16 cellular contexts compared by ENCODE assay signal in the genomic region with DNA sequence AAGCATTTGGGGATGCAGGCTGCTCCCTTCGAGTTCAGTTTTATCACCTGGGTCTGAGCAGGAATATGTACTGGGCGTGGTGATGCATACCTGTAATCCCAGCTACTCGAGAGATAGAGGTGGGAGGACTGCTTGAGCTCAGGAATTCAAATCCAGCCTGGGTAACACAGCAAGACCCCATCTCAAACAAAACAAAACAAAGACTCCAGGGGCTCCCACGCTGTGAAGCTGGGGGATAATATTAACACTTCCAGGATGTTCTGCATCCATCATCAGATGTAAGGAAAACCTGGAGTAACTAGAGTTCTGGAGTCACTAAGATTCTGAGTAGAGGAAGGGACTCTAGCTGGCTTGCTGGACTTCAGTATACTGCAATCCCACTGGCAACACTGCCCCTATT. TPM values are rescaled to one million over a fixed set of nuclear protein-coding genes. Genes with fewer than 3 reads are reported as not detected.
DNase-seq lines count a peak whose midpoint lies in the region; FAIRE-seq and TF ChIP-seq lines count a peak whose summit lies in the region.
"Had no signal": no experiment of that assay in that cellular context is flagged by ENCODE, and none has a peak within 500 bp of the region (broad histone marks: within the 10 kb centered on the region; RNA-seq: fewer than 3 reads in every experiment).

No MANE protein-coding gene starts in this region.

- no peaks in the 10 kb centered on the region for H3K36me3 Mint-ChIP-seq in Calu3 (ENCODE audit: insufficient read depth, unreplicated experiment)
- H3K36me3 Mint-ChIP-seq: CD8-positive, alpha-beta memory T cell had no signal

- H3K36me3 ChIP-seq in HUES48 (ENCODE audit: control insufficient read depth, insufficient read depth, low read length) (no peaks in the 10 kb centered on the region), H1 (ENCODE audit: control insufficient read depth in 2 of 4, insufficient read depth in 4 of 4, low read length in 3 of 4) (0 out of 8 replicates have a peak, but pooled peaks cover 0 to 3% (median 0%) of the 10 kb centered on the region in 4 experiments), stomach smooth muscle (ENCODE audit: control insufficient read depth in 2 of 2, insufficient read depth in 2 of 2, low read length in 2 of 2) (no peaks in the 10 kb centered on the region)
- H3K36me3 ChIP-seq: BLaER1 treated with 17β-estradiol and CSF1 and Interleukin-3, amounts not matched to agents 10 nM and 100 nM; MG63 had no signal

- no peak overlapping the region for H3K9ac ChIP-seq in HUES48 (ENCODE audit: low read depth, low read length)
- H3K9ac ChIP-seq in H1 (replicated peaks in 1 of 4; ENCODE audit: extremely low read depth in 1 of 4, low read depth in 3 of 4, low read length in 3 of 4): no peak overlapping the region
- H3K9ac ChIP-seq in stomach smooth muscle (ENCODE audit: low read length in 2 of 2): no peak overlapping the region
- H3K9ac ChIP-seq: BLaER1 treated with 17β-estradiol and CSF1 and Interleukin-3, amounts not matched to agents 10 nM and 100 nM had no signal

- H3K4me1 ChIP-seq in HUES48 (ENCODE audit: control insufficient read depth, insufficient read depth, low read length) (peaks cover 23% of the 10 kb centered on the region), H1 (replicated peaks in 1 of 4; ENCODE audit: control insufficient read depth in 3 of 4, insufficient read depth in 4 of 4, low read length in 3 of 4) (peaks cover 2 to 9% (median 4%) of the 10 kb centered on the region in 4 experiments; a peak in 6 of 7 replicates), stomach smooth muscle (ENCODE audit: control insufficient read depth, insufficient read depth, low read length) (peaks cover 15% of the 10 kb centered on the region)
- H3K4me1 ChIP-seq: A549 had no signal

- intact Hi-C loops in Calu3 (cut with micrococcal nuclease; ENCODE audit: unreplicated experiment) (no loop called here), lower leg skin (cut with DNase I; ENCODE audit: low total_unique reads) (no loop called here)

- no peaks in the 10 kb centered on the region for H3K23me2 ChIP-seq in H1 (ENCODE audit: low read depth, low read length)

- DNase-seq in H1 (ENCODE audit: low read depth in 1 of 2, low spot score in 2 of 2): no peak
- DNase-seq in islet precursor cell: peak; percentile 45
- no peak for DNase-seq in RWPE1 (ENCODE audit: low spot score)
- DNase-seq in Calu3: no peak
- DNase-seq in lower leg skin (ENCODE audit: low spot score in 2 of 2): no peak
- DNase-seq: IMR-90, Karpas-422, MG63, NCI-H146, NCI-H524 had no signal

- no peak overlapping the region for H3K56ac ChIP-seq in H1 (replicated peaks; ENCODE audit: insufficient read length, low read depth, low read length)

- no peaks in the 10 kb centered on the region for H3K79me1 ChIP-seq in H1 (ENCODE audit: low read depth, low read length)

- FAIRE-seq in H1 (lab: Jason Lieb, UNC): peak; percentile 80
- FAIRE-seq: A549, G401.6 had no signal

- H3K14ac ChIP-seq in H1 (ENCODE audit: insufficient read length): no peak overlapping the region

- no peak for TF ChIP-seq CTCF in H1 (IDR thresholded peaks at IDR 0.05; ENCODE audit: control extremely low read depth in 1 of 3, insufficient read depth in 1 of 3, low read depth in 1 of 3, low read length in 3 of 3)
- no peak for TF ChIP-seq CTCF in RWPE1 (conservative IDR thresholded peaks at IDR 0.05; ENCODE audit: low read depth)
- TF ChIP-seq CTCF in Calu3 (IDR thresholded peaks at IDR 0.05; ENCODE audit: unreplicated experiment): no peak
- no peak for TF ChIP-seq CTCF in lower leg skin (IDR thresholded peaks at IDR 0.05)

- peaks cover 6% of the 10 kb centered on the region for H3K9me3 Mint-ChIP-seq in Calu3 (ENCODE audit: low read depth, unreplicated experiment)

- no peak for TF ChIP-seq EP300 in H1 (IDR thresholded peaks at IDR 0.05; ENCODE audit: borderline replicate concordance in 1 of 2, low read depth in 2 of 2, low read length in 2 of 2)

- H2AFZ ChIP-seq in H1 (ENCODE audit: low read length): no peak overlapping the region

- H3K23ac ChIP-seq in H1 (ENCODE audit: insufficient read length): no peak overlapping the region

- H3K27ac Mint-ChIP-seq in Calu3 (ENCODE audit: unreplicated experiment): no peak overlapping the region

- no TSS peak for BruUV-seq in Calu3 (replicated peaks; lab: Mats Ljungman, UMichigan)

- H3K27me3 ChIP-seq in HUES48 (ENCODE audit: control insufficient read depth, insufficient read depth, low read length) (no peaks in the 10 kb centered on the region), H1 (replicated peaks in 1 of 4; ENCODE audit: control insufficient read depth in 3 of 4, extremely low read depth in 1 of 4, insufficient read depth in 3 of 4, low read length in 3 of 4) (no peaks in the 10 kb centered on the region), stomach smooth muscle (ENCODE audit: control insufficient read depth in 1 of 2, insufficient read depth in 2 of 2, low read length in 2 of 2) (no peaks in the 10 kb centered on the region)
- H3K27me3 ChIP-seq: BLaER1 treated with 17β-estradiol and CSF1 and Interleukin-3, amounts not matched to agents 10 nM and 100 nM; MG63 had no signal

- H2BK120ac ChIP-seq in H1 (replicated peaks; ENCODE audit: low read depth, low read length): no peak overlapping the region

- H4K8ac ChIP-seq in H1 (ENCODE audit: extremely low read depth, insufficient read depth, low read length): peak overlapping the region; percentile 63; the same call in 1 of the 2 replicates

- H2BK15ac ChIP-seq in H1 (ENCODE audit: low read length): no peak overlapping the region

- no peak overlapping the region for H3K4ac ChIP-seq in H1 (replicated peaks; ENCODE audit: insufficient read length, low read depth, low read length)

- no peaks in the 10 kb centered on the region for H3K79me2 ChIP-seq in H1 (ENCODE audit: control insufficient read depth in 1 of 2, insufficient read depth in 2 of 2, low read length in 2 of 2)

- H3K4me3 ChIP-seq in HUES48 (ENCODE audit: low read depth, low read length) (no peak overlapping the region), H1 (ENCODE audit: extremely low read depth in 1 of 4, insufficient read depth in 2 of 4, low read depth in 3 of 4, low read length in 4 of 4) (peak overlapping the region in 2 of 4 experiments; percentile 10 to 16; a peak in 4 of 8 replicates), stomach smooth muscle (ENCODE audit: low read length in 2 of 2) (peak overlapping the region; percentile 7 to 47), lower leg skin (ENCODE audit: low read depth, poor library complexity, severe bottlenecking) (no peak overlapping the region)
- H3K4me3 ChIP-seq: A549; BLaER1 treated with 17β-estradiol and CSF1 and Interleukin-3, amounts not matched to agents 10 nM and 100 nM; MG63 had no signal

- H2BK12ac ChIP-seq in H1 (ENCODE audit: low read depth, low read length): no peak overlapping the region

- TF ChIP-seq POLR2A in H1 (IDR thresholded peaks at IDR 0.05; ENCODE audit: control extremely low read depth in 1 of 2, low read depth in 2 of 2, low read length in 2 of 2): no peak
- TF ChIP-seq POLR2A in lower leg skin (IDR thresholded peaks at IDR 0.05): no peak

- H2BK5ac ChIP-seq in H1 (ENCODE audit: low read depth, low read length): no peak overlapping the region

- TF ChIP-seq RAD21 in H1 (IDR thresholded peaks at IDR 0.05 in 1 of 2, conservative IDR thresholded peaks at IDR 0.05 in 1 of 2; ENCODE audit: low read depth in 2 of 2, low read length in 2 of 2): no peak

- no peak overlapping the region for H4K5ac ChIP-seq in H1 (ENCODE audit: insufficient read length, low read depth, low read length)

- POLR2A ChIA-PET in H1 (lab: Charles Lee; ENCODE audit: partially characterized antibody): interaction anchor here (0.8 kb wide), 1 partner anchor 106 kb away, joined by 3 read pairs; no protein-coding TSS in a partner anchor
- POLR2A ChIA-PET in RWPE1 (lab: Yijun Ruan, JAX; ENCODE audit: low non-redundant PET): no interaction called here

- peak overlapping the region; percentile 84 for H3K27ac ChIP-seq in HUES48 (ENCODE audit: low read depth, low read length)
- peak overlapping the region; percentile 67; the same call in 1 of the 2 replicates for H3K27ac ChIP-seq in H1 (ENCODE audit: low read depth, low read length)
- H3K27ac ChIP-seq in stomach smooth muscle (ENCODE audit: low read length): peak overlapping the region; percentile 49
- H3K27ac ChIP-seq in RWPE1: no peak overlapping the region
- H3K27ac ChIP-seq: A549 had no signal

- peaks cover 56% of the 10 kb centered on the region for H3K27me3 Mint-ChIP-seq in Calu3 (ENCODE audit: unreplicated experiment)

- H3K4me2 ChIP-seq in H1 (ENCODE audit: insufficient read depth in 1 of 2, low read depth in 2 of 2, low read length in 2 of 2): peak overlapping the region in 1 of 2 experiments; percentile 26; a peak in 2 of 4 replicates
- H3K4me2 ChIP-seq: A549; BLaER1 treated with 17β-estradiol and CSF1 and Interleukin-3, amounts not matched to agents 10 nM and 100 nM had no signal

- H3K9me3 ChIP-seq in HUES48 (ENCODE audit: control insufficient read depth, insufficient read depth, low read length) (peaks cover 10% of the 10 kb centered on the region), H1 (ENCODE audit: insufficient read depth in 2 of 2, low read depth in 1 of 2, low read length in 1 of 2) (peaks cover 6 to 13% of the 10 kb centered on the region in 2 experiments; a peak in 3 of 4 replicates), stomach smooth muscle (ENCODE audit: control insufficient read depth in 2 of 2, low read length in 2 of 2) (peaks cover 0 to 4% of the 10 kb centered on the region in 2 donors)
- H3K9me3 ChIP-seq: A549, MG63 had no signal

- 56% methylated on average over 4 of the region's 4 CpGs; no CpG with 5 or more reads in 1 of the 2 experiments for WGBS in H1 (ENCODE audit: extremely low coverage in 1 of 2, insufficient coverage in 1 of 2, insufficient read length in 1 of 2, insufficient replicate concordance in 2 of 2, low coverage in 1 of 2, low lambda C conversion rate in 2 of 2, missing lambda C conversion rate in 1 of 2), 2 experiments
- WGBS in lower leg skin, 2 donors: 49 to 63% methylated on average over 4 of the region's 4 CpGs

- H3K18ac ChIP-seq in H1 (ENCODE audit: extremely low read depth, low read length): no peak overlapping the region

- H2AK5ac ChIP-seq in H1 (ENCODE audit: low read depth, low read length): no peak overlapping the region

- H3K4me1 Mint-ChIP-seq in Calu3 (ENCODE audit: low read depth, unreplicated experiment): no peaks in the 10 kb centered on the region

- no peaks in the 10 kb centered on the region for H4K20me1 ChIP-seq in H1 (replicated peaks in 1 of 2; ENCODE audit: control insufficient read depth in 1 of 2, insufficient read depth in 2 of 2, low read length in 2 of 2)
- H4K20me1 ChIP-seq: BLaER1 treated with 17β-estradiol and CSF1 and Interleukin-3, amounts not matched to agents 10 nM and 100 nM had no signal

- H3K4me3 Mint-ChIP-seq in Calu3 (ENCODE audit: low read depth, unreplicated experiment): no peak overlapping the region
- H3K4me3 Mint-ChIP-seq: CD8-positive, alpha-beta memory T cell had no signal

- CTCF ChIA-PET in H1 (lab: Charles Lee; ENCODE audit: partially characterized antibody): interaction anchor here (0.7 to 1.7 kb wide), 7 partner anchors 9 to 178 kb away, joined by 3 to 4 read pairs (median 3); no protein-coding TSS in a partner anchor
- CTCF ChIA-PET in RWPE1 (lab: Yijun Ruan, JAX): no interaction called here
- CTCF ChIA-PET in Calu3 (lab: Charles Lee): no interaction called here

- no peak overlapping the region for H4K91ac ChIP-seq in H1 (replicated peaks; ENCODE audit: insufficient read length, low read length)

- no peak overlapping the region for H2BK20ac ChIP-seq in H1 (ENCODE audit: low read length)

RNA-seq across cellular contexts. Expression of gene LYZL4, which starts 40.6 kb away (rescaled TPM):
- not detected in 2 replicates for total RNA-seq in H1 (2021; fragmentation: NEBNext Ultra II Directional; extraction: Animal tissue kit (Norgen Biotek cat#: 25700))
- polyA plus RNA-seq in H1 (2011; rRNA removed): not detected in 2 replicates
- not detected for polyA plus RNA-seq in H1 (2011; cell fraction: cytosol; rRNA removed)
- not detected for polyA plus RNA-seq in H1 (2011; cell fraction: nucleus; rRNA removed)
- polyA plus RNA-seq in H1 (2012, experiment 1 of 2): not detected in 4 replicates
- polyA plus RNA-seq in H1 (2012, experiment 2 of 2): not detected
- not detected for polyA plus RNA-seq in H1 (2013, experiment 1 of 2)
- polyA plus RNA-seq in H1 (2013, experiment 2 of 2): not detected
- polyA minus RNA-seq in H1 (2011; rRNA and poly(A)+ RNA removed): not detected in 2 replicates
- polyA minus RNA-seq in H1 (2011; cell fraction: cytosol; rRNA and poly(A)+ RNA removed): not detected
- polyA minus RNA-seq in H1 (2011; cell fraction: nucleus; rRNA and poly(A)+ RNA removed): not detected
- total RNA-seq in Calu3 (2022) (not detected in 2 replicates), lower leg skin (not detected)
- total RNA-seq: CD8-positive, alpha-beta memory T cell; IMR-90 had no signal
- polyA plus RNA-seq: A549; CD8-positive, alpha-beta memory T cell; IMR-90 had no signal

Comparison
In these comparisons a context has a peak if more than half of its experiments do, and no peak if none do; other contexts are left out.
1. H3K4me3 ChIP-seq: peak in stomach smooth muscle (2 of 2); none in HUES48 (single experiment) and lower leg skin (single experiment).